26 cellular contexts compared by ENCODE assay signal in genomic region chr20:872855-873520, GRCh38. TPM values are rescaled to one million over a fixed set of nuclear protein-coding genes. Genes with fewer than 3 reads are reported as not detected.
A peak's percentile ranks its signal among the peaks of the same experiment; 100 is the strongest.
DNase-seq lines count a peak whose midpoint lies in the region; ATAC-seq and TF ChIP-seq lines count a peak whose summit lies in the region.
"Had no signal": no experiment of that assay in that cellular context is flagged by ENCODE, and none has a peak within 500 bp of the region (broad histone marks: within the 10 kb centered on the region; RNA-seq: fewer than 3 reads in every experiment).

No MANE protein-coding gene starts in this region.

- no peaks in the 10 kb centered on the region for H3K36me3 Mint-ChIP-seq in Calu3 (ENCODE audit: insufficient read depth, unreplicated experiment)
- H3K36me3 Mint-ChIP-seq in endodermal cell (ENCODE audit: low read depth), result no peaks in the 10 kb centered on the region
- no peaks in the 10 kb centered on the region for H3K36me3 Mint-ChIP-seq in natural killer cell
- H3K36me3 Mint-ChIP-seq: brain; naive B cell; stimulated activated naive B cell treated with anti-CD40 and anti-IgM and Interleukin-4, amounts not matched to agents 10 μg/mL and 1 μg/mL and 100 μg/mL, for 72 hours had no signal

- no peak overlapping the region for H3K4me3 ChIP-seq in H7 (ENCODE audit: insufficient read depth, low read depth, low read length)
- no peak overlapping the region for H3K4me3 ChIP-seq in endodermal cell (ENCODE audit: low read length)
- H3K4me3 ChIP-seq in thyroid gland (replicated peaks in 1 of 3), result no peak overlapping the region
- H3K4me3 ChIP-seq: esophagus squamous epithelium, gastroesophageal sphincter, SJCRH30, testis had no signal

- H3K9ac ChIP-seq in endodermal cell (ENCODE audit: extremely low read depth, low read length, poor library complexity, severe bottlenecking), result no peak overlapping the region

- CTCF ChIA-PET in Calu3 (lab: Charles Lee), result no interaction called here

- TF ChIP-seq CTCF in Calu3 (IDR thresholded peaks at IDR 0.05; ENCODE audit: unreplicated experiment), result no peak
- TF ChIP-seq CTCF in endodermal cell (conservative IDR thresholded peaks at IDR 0.05), result peak; percentile 75
- no peak for TF ChIP-seq CTCF in natural killer cell (IDR thresholded peaks at IDR 0.05)
- no peak for TF ChIP-seq CTCF in thyroid gland (IDR thresholded peaks at IDR 0.05)

- H3K4me1 ChIP-seq in endodermal cell (ENCODE audit: control insufficient read depth, insufficient read depth, low read length) (no peaks in the 10 kb centered on the region), thyroid gland (no peaks in the 10 kb centered on the region)
- H3K4me1 ChIP-seq: gastroesophageal sphincter, SJCRH30, testis had no signal

- H3K27me3 ChIP-seq in H7 (ENCODE audit: control insufficient read depth, insufficient read depth, low read length) (peaks cover 1% of the 10 kb centered on the region; the same call in 1 of the 2 replicates), endodermal cell (ENCODE audit: control insufficient read depth, insufficient read depth, low read length, poor library complexity, severe bottlenecking) (peaks cover 5% of the 10 kb centered on the region), thyroid gland (no peaks in the 10 kb centered on the region)
- H3K27me3 ChIP-seq: SJCRH30, testis had no signal

- ATAC-seq in natural killer cell (peak; percentile 36 to 96 (median 78)), GM21717 (IDR thresholded peaks at IDR 0.05; ENCODE audit: unreplicated experiment) (no peak), GM21381 (IDR thresholded peaks at IDR 0.05; ENCODE audit: unreplicated experiment) (no peak)
- ATAC-seq: effector memory CD8-positive, alpha-beta T cell; gastroesophageal sphincter; left cardiac atrium; Panc1; stimulated activated naive B cell treated with anti-CD40 and anti-IgM and Interleukin-4, amounts not matched to agents 10 μg/mL and 1 μg/mL and 100 μg/mL, for 72 hours had no signal

- intact Hi-C loops in Calu3 (cut with micrococcal nuclease; ENCODE audit: unreplicated experiment) (no loop called here), natural killer cell (cut with micrococcal nuclease) (no loop called here), thyroid gland (cut with DNase I) (no loop called here)

- H3K36me3 ChIP-seq in H7 (replicated peaks; ENCODE audit: control insufficient read depth, insufficient read depth, low read length), result no peaks in the 10 kb centered on the region
- no peaks in the 10 kb centered on the region for H3K36me3 ChIP-seq in endodermal cell (ENCODE audit: control insufficient read depth, insufficient read depth, low read length)
- H3K36me3 ChIP-seq in thyroid gland, result no peaks in the 10 kb centered on the region
- H3K36me3 ChIP-seq: esophagus squamous epithelium, gastroesophageal sphincter, SJCRH30 had no signal

- DNase-seq in Calu3, result peak; percentile 20
- DNase-seq in H7, result peak; percentile 91
- DNase-seq in endodermal cell, result peak; percentile 87
- DNase-seq in natural killer cell, result peak; percentile 33
- no peak for DNase-seq in SW480 (ENCODE audit: low spot score)
- no peak for DNase-seq in thyroid gland
- DNase-seq: activated CD8-positive, alpha-beta memory T cell treated with anti-CD3 and anti-CD28 coated beads, Interleukin-2, amount 50 U/mL, for 4 hours; CD4-positive, CD25-positive, alpha-beta regulatory T cell; DMS153; effector memory CD8-positive, alpha-beta T cell; esophagus squamous epithelium; left cardiac atrium; naive B cell; NCI-H1092 treated with DMSO at 0.1 percent for 48 hours; NCI-H2029; NCI-H345; NK-92 treated with Interleukin-12 subunit alpha and Interleukin-12 subunit beta, amount 100 ng/mL, for 24 hours; SJCRH30; stimulated activated naive B cell treated with anti-CD40 and anti-IgM and Interleukin-4, amounts not matched to agents 10 μg/mL and 1 μg/mL and 100 μg/mL, for 72 hours; T-helper 2 cell; testis had no signal

- 79 to 83% methylated on average over 14 to 20 of the region's 20 CpGs for WGBS in endodermal cell (ENCODE audit: insufficient coverage in 1 of 2, insufficient read length in 1 of 2), 2 experiments
- 61 to 67% methylated on average over 18 to 20 of the region's 20 CpGs for WGBS in thyroid gland, 2 donors

- H3K27me3 Mint-ChIP-seq in Calu3 (ENCODE audit: unreplicated experiment) (no peaks in the 10 kb centered on the region), endodermal cell (ENCODE audit: insufficient read depth) (peaks cover 29% of the 10 kb centered on the region), natural killer cell (ENCODE audit: low read depth in 2 of 2) (peaks cover 0 to 12% of the 10 kb centered on the region in 2 donors)

- TF ChIP-seq POLR2A in thyroid gland (IDR thresholded peaks at IDR 0.05), result no peak

- H3K27ac Mint-ChIP-seq in Calu3 (ENCODE audit: unreplicated experiment), result no peak overlapping the region
- no peak overlapping the region for H3K27ac Mint-ChIP-seq in endodermal cell
- peak overlapping the region in 1 of 2 donors; percentile 23 for H3K27ac Mint-ChIP-seq in natural killer cell
- H3K27ac Mint-ChIP-seq: stimulated activated naive B cell treated with anti-CD40 and anti-IgM and Interleukin-4, amounts not matched to agents 10 μg/mL and 1 μg/mL and 100 μg/mL, for 72 hours had no signal

- H3K9me3 Mint-ChIP-seq in Calu3 (ENCODE audit: low read depth, unreplicated experiment) (no peaks in the 10 kb centered on the region), endodermal cell (no peaks in the 10 kb centered on the region), natural killer cell (no peaks in the 10 kb centered on the region)
- H3K9me3 Mint-ChIP-seq: brain; effector memory CD8-positive, alpha-beta T cell; naive B cell; stimulated activated naive B cell treated with anti-CD40 and anti-IgM and Interleukin-4, amounts not matched to agents 10 μg/mL and 1 μg/mL and 100 μg/mL, for 72 hours had no signal

- H3K4me3 Mint-ChIP-seq in Calu3 (ENCODE audit: low read depth, unreplicated experiment) (no peak overlapping the region), endodermal cell (no peak overlapping the region), natural killer cell (no peak overlapping the region)
- H3K4me3 Mint-ChIP-seq: brain; CD4-positive, CD25-positive, alpha-beta regulatory T cell; effector memory CD8-positive, alpha-beta T cell; naive B cell; stimulated activated naive B cell treated with anti-CD40 and anti-IgM and Interleukin-4, amounts not matched to agents 10 μg/mL and 1 μg/mL and 100 μg/mL, for 72 hours had no signal

- no peak overlapping the region for H3K27ac ChIP-seq in endodermal cell (ENCODE audit: low read depth, low read length)
- no peak overlapping the region for H3K27ac ChIP-seq in thyroid gland
- H3K27ac ChIP-seq: esophagus squamous epithelium, gastroesophageal sphincter, SJCRH30, testis had no signal

- H3K4me1 Mint-ChIP-seq in Calu3 (ENCODE audit: low read depth, unreplicated experiment) (peaks cover 12% of the 10 kb centered on the region), endodermal cell (no peaks in the 10 kb centered on the region), natural killer cell (peaks cover 19% of the 10 kb centered on the region in 2 donors)

- no peaks in the 10 kb centered on the region for H3K9me3 ChIP-seq in endodermal cell (ENCODE audit: control insufficient read depth, low read length)
- H3K9me3 ChIP-seq in thyroid gland, result no peaks in the 10 kb centered on the region
- H3K9me3 ChIP-seq: esophagus squamous epithelium, gastroesophageal sphincter, SJCRH30, testis had no signal

- no TSS peak for BruUV-seq in Calu3 (replicated peaks; lab: Mats Ljungman, UMichigan)

RNA-seq across cellular contexts. Expression of gene FAM110A, which starts 39.5 kb away (rescaled TPM):
- total RNA-seq in Calu3 (2022), result 14.5 and 14.9 TPM in 2 replicates
- total RNA-seq in H7 (2014; rRNA removed; shearing (Covaris generic)), result 5.5 and 9.9 TPM in 2 replicates
- 10 to 100 TPM; 12.1 to 16.9 TPM for total RNA-seq in endodermal cell
- 19.3 TPM for polyA plus RNA-seq in endodermal cell (2013, experiment 1 of 2)
- 18.7 TPM for polyA plus RNA-seq in endodermal cell (2013, experiment 2 of 2)
- 10 to 100 TPM; 25.1 to 91.0 (median 31.8) TPM for total RNA-seq in natural killer cell
- total RNA-seq in thyroid gland, result 10 to 100 TPM in 1 of 4 donors, 1 to 10 TPM in 3; 7.0 to 15.5 (median 8.5) TPM

RNA-seq across cellular contexts. Expression of gene ANGPT4, which starts 43.1 kb away (rescaled TPM):
- total RNA-seq in Calu3 (2022) (not detected in 2 replicates), endodermal cell (under 1 TPM; 0.31 to 0.51 TPM), natural killer cell (not detected), thyroid gland (1 to 10 TPM in 3 of 4 donors, under 1 TPM in 1; 0.40 to 3.8 (median 3.2) TPM)
- 0.11 and 0.31 TPM in 2 replicates for total RNA-seq in H7 (2014; rRNA removed; shearing (Covaris generic))
- 0.18 TPM for polyA plus RNA-seq in endodermal cell (2013, experiment 1 of 2)
- polyA plus RNA-seq in endodermal cell (2013, experiment 2 of 2), result 0.21 TPM
- total RNA-seq: CD4-positive, CD25-positive, alpha-beta regulatory T cell; SJCRH30 had no signal
- polyA plus RNA-seq: CD4-positive, CD25-positive, alpha-beta regulatory T cell had no signal

Comparison
In these comparisons a context has a peak if more than half of its experiments do, and no peak if none do; other contexts are left out.
1. DNase-seq: peak in Calu3 (single experiment), H7 (single experiment), endodermal cell (single experiment) and natural killer cell (single experiment); none in SW480 (single experiment) and thyroid gland (0 of 2).
2. ATAC-seq: peak in natural killer cell (3 of 3); none in GM21717 (single experiment) and GM21381 (single experiment).